ENCODE assay signal across 14 cellular contexts in genomic region chr5:111135946-111136345, GRCh38. TPM values are rescaled to one million over a fixed set of nuclear protein-coding genes. Genes with fewer than 3 reads are reported as not detected.
A peak's percentile ranks its signal among the peaks of the same experiment; 100 is the strongest.
DNase-seq lines count a peak whose midpoint lies in the region; FAIRE-seq and TF ChIP-seq lines count a peak whose summit lies in the region.
"Had no signal": no experiment of that assay in that cellular context is flagged by ENCODE, and none has a peak within 500 bp of the region (broad histone marks: within the 10 kb centered on the region; RNA-seq: fewer than 3 reads in every experiment).

No MANE protein-coding gene starts in this region.

- DNase-seq in HTR-8/SVneo (ENCODE audit: insufficient read length, low spot score), result no peak
- peak; percentile 35 for DNase-seq in astrocyte of the spinal cord (ENCODE audit: low read depth, low spot score)
- DNase-seq in kidney tubule cell (ENCODE audit: low spot score), result peak; percentile 56
- DNase-seq in NCI-H1436 treated with DMSO at 0.1 percent for 48 hours (lab: John Stamatoyannopoulos, UW), result no peak
- no peak for DNase-seq in medulla oblongata (ENCODE audit: extremely low spot score)
- DNase-seq in H9, result no peak
- DNase-seq in SIG-M5 (lab: John Stamatoyannopoulos, UW), result no peak
- DNase-seq: activated CD4-positive, alpha-beta T cell treated with anti-CD3 and anti-CD28 coated beads, Interleukin-2, amount 10 ng/mL, durations not matched to agents 7 days and 5 days; Kasumi-1; stimulated activated CD4-positive, alpha-beta T cell treated with anti-CD3 and anti-CD28 coated beads, Interleukin-15, amount 100 ng/mL, for 24 hours; T-cell had no signal

- no peak overlapping the region for H3K14ac ChIP-seq in H9 (ENCODE audit: insufficient read depth, low read length)

- H3K36me3 ChIP-seq in BLaER1 treated with 17β-estradiol and CSF1 and Interleukin-3, amounts not matched to agents 10 nM and 100 nM, result no peaks in the 10 kb centered on the region

- no peaks in the 10 kb centered on the region for H3K36me3 Mint-ChIP-seq in H9 (ENCODE audit: insufficient read depth in 1 of 3, low read depth in 3 of 3)
- H3K36me3 Mint-ChIP-seq: T-cell had no signal

- no peak overlapping the region for H4K91ac ChIP-seq in H9 (ENCODE audit: insufficient read length, low read depth, low read length)

- no peak overlapping the region for H3K23ac ChIP-seq in H9 (ENCODE audit: insufficient read length, low read depth, low read length)

- peak overlapping the region in 7 of 11 experiments; percentile 30 to 88 (median 56); a peak in 14 of 22 replicates for H3K4me2 ChIP-seq in BLaER1 treated with 17β-estradiol and CSF1 and Interleukin-3, amounts not matched to agents 10 nM and 100 nM
- H3K4me2 ChIP-seq in H9 (ENCODE audit: insufficient read depth, insufficient read length, low read length), result no peak overlapping the region

- H3K9ac ChIP-seq in BLaER1 treated with 17β-estradiol and CSF1 and Interleukin-3, amounts not matched to agents 10 nM and 100 nM, result no peak overlapping the region
- no peak overlapping the region for H3K9ac ChIP-seq in H9 (ENCODE audit: extremely low read depth, insufficient read length, low read length)

- no peak overlapping the region for H3K4ac ChIP-seq in H9 (ENCODE audit: low read depth, low read length)

- peaks cover 10 to 95% (median 70%) of the 10 kb centered on the region in 10 experiments; a peak in 19 of 20 replicates for H3K4me1 ChIP-seq in BLaER1 treated with 17β-estradiol and CSF1 and Interleukin-3, amounts not matched to agents 10 nM and 100 nM
- H3K4me1 ChIP-seq in H9 (ENCODE audit: insufficient read depth, low read length), result peaks cover 10% of the 10 kb centered on the region

- H4K8ac ChIP-seq in H9 (replicated peaks; ENCODE audit: insufficient read length, low read depth, low read length), result no peak overlapping the region

- H3K18ac ChIP-seq in H9 (ENCODE audit: insufficient read length, low read depth, low read length), result no peak overlapping the region

- no peaks in the 10 kb centered on the region for H3K79me1 ChIP-seq in H9 (ENCODE audit: insufficient read depth, low read depth, low read length, poor library complexity, severe bottlenecking)

- H2AK5ac ChIP-seq in H9 (ENCODE audit: insufficient read length, low read length), result no peak overlapping the region

- 0 out of 22 replicates have a peak overlapping the region, but pooled peaks of 2 of the 11 experiments have one; percentile 8 to 9 for H3K27ac ChIP-seq in BLaER1 treated with 17β-estradiol and CSF1 and Interleukin-3, amounts not matched to agents 10 nM and 100 nM
- no peak overlapping the region for H3K27ac ChIP-seq in H9 (ENCODE audit: insufficient read length, low read depth, low read length)

- WGBS in H9 (ENCODE audit: extremely low coverage, insufficient read length, low lambda C conversion rate), result no CpG with 5 or more reads among the region's 5 CpGs

- H3K23me2 ChIP-seq in H9 (ENCODE audit: insufficient read length, low read depth, low read length, poor library complexity, severe bottlenecking), result no peaks in the 10 kb centered on the region

- H3K4me1 Mint-ChIP-seq in H9, result peaks cover 26 to 39% of the 10 kb centered on the region in 2 experiments
- H3K4me1 Mint-ChIP-seq: activated CD4-positive, alpha-beta T cell treated with anti-CD3 and anti-CD28 coated beads, Interleukin-2, amount 10 ng/mL, durations not matched to agents 7 days and 5 days; activated T-helper 17 cell treated with anti-CD3 and anti-CD28 coated beads, Interleukin-2, amount 50 U/mL, for 72 hours had no signal

- peak overlapping the region in 1 of 3 experiments; percentile 14; a peak in 2 of 7 replicates for H3K27ac Mint-ChIP-seq in H9
- H3K27ac Mint-ChIP-seq: activated CD4-positive, alpha-beta T cell treated with anti-CD3 and anti-CD28 coated beads, Interleukin-2, amount 10 ng/mL, durations not matched to agents 7 days and 5 days; activated T-helper 17 cell treated with anti-CD3 and anti-CD28 coated beads, Interleukin-2, amount 50 U/mL, for 72 hours; T-cell had no signal

- H4K20me1 ChIP-seq in BLaER1 treated with 17β-estradiol and CSF1 and Interleukin-3, amounts not matched to agents 10 nM and 100 nM, result no peaks in the 10 kb centered on the region
- H4K20me1 ChIP-seq in H9 (ENCODE audit: control insufficient read depth, insufficient read depth, insufficient read length), result no peaks in the 10 kb centered on the region

- no peaks in the 10 kb centered on the region for H3K9me3 ChIP-seq in BLaER1 treated with 17β-estradiol and CSF1 and Interleukin-3, amounts not matched to agents 10 nM and 100 nM (replicated peaks in 1 of 11)
- no peaks in the 10 kb centered on the region for H3K9me3 ChIP-seq in H9 (ENCODE audit: control insufficient read depth, low read depth, low read length)

- no peak overlapping the region for H2BK15ac ChIP-seq in H9 (ENCODE audit: low read depth, low read length)

- no peak overlapping the region for H2BK20ac ChIP-seq in H9 (ENCODE audit: low read depth, low read length, poor library complexity, severe bottlenecking)

- H3K56ac ChIP-seq in H9 (ENCODE audit: insufficient read length, low read depth, low read length), result no peak overlapping the region

- H3T11ph ChIP-seq in H9 (ENCODE audit: low read length), result no peak overlapping the region

- FAIRE-seq in HTR-8/SVneo (lab: Jason Lieb, UNC), result peak; percentile 66

- no peaks in the 10 kb centered on the region for H3K27me3 Mint-ChIP-seq in H9 (ENCODE audit: low read depth)
- H3K27me3 Mint-ChIP-seq: activated CD4-positive, alpha-beta T cell treated with anti-CD3 and anti-CD28 coated beads, Interleukin-2, amount 10 ng/mL, durations not matched to agents 7 days and 5 days; activated T-helper 17 cell treated with anti-CD3 and anti-CD28 coated beads, Interleukin-2, amount 50 U/mL, for 72 hours had no signal

- H3K4me3 Mint-ChIP-seq in H9, result no peak overlapping the region
- H3K4me3 Mint-ChIP-seq: activated CD4-positive, alpha-beta T cell treated with anti-CD3 and anti-CD28 coated beads, Interleukin-2, amount 10 ng/mL, durations not matched to agents 7 days and 5 days; activated T-helper 17 cell treated with anti-CD3 and anti-CD28 coated beads, Interleukin-2, amount 50 U/mL, for 72 hours; T-cell had no signal

- in situ Hi-C loops in astrocyte of the spinal cord (cut with HindIII; ENCODE audit: low sequenced_read_pairs), result no loop called here

- no peak overlapping the region for H4K5ac ChIP-seq in H9 (ENCODE audit: insufficient read length, low read depth, low read length)

- no peaks in the 10 kb centered on the region for H3K27me3 ChIP-seq in BLaER1 treated with 17β-estradiol and CSF1 and Interleukin-3, amounts not matched to agents 10 nM and 100 nM
- H3K27me3 ChIP-seq in H9 (ENCODE audit: insufficient read depth, low read length), result no peaks in the 10 kb centered on the region

- TF ChIP-seq CTCF in astrocyte of the spinal cord (IDR thresholded peaks at IDR 0.05; ENCODE audit: low read depth, low read length) (no peak), H9 (conservative IDR thresholded peaks at IDR 0.05) (no peak)

- no peak overlapping the region for H2BK12ac ChIP-seq in H9 (ENCODE audit: insufficient read length, low read depth, low read length)

- no peaks in the 10 kb centered on the region for H3K79me2 ChIP-seq in H9 (ENCODE audit: insufficient read depth, low read length)

- H2BK120ac ChIP-seq in H9 (ENCODE audit: low read depth, low read length, poor library complexity, severe bottlenecking), result no peak overlapping the region

- no peak overlapping the region for H2BK5ac ChIP-seq in H9 (ENCODE audit: insufficient read length, low read length)

- no peak overlapping the region for H2AFZ ChIP-seq in H9 (ENCODE audit: low read length)

- H3K9me3 Mint-ChIP-seq in H9, result no peaks in the 10 kb centered on the region; a peak in 1 of 5 replicates
- H3K9me3 Mint-ChIP-seq: activated CD4-positive, alpha-beta T cell treated with anti-CD3 and anti-CD28 coated beads, Interleukin-2, amount 10 ng/mL, durations not matched to agents 7 days and 5 days; activated T-helper 17 cell treated with anti-CD3 and anti-CD28 coated beads, Interleukin-2, amount 50 U/mL, for 72 hours; T-cell had no signal

- H3K4me3 ChIP-seq in BLaER1 treated with 17β-estradiol and CSF1 and Interleukin-3, amounts not matched to agents 10 nM and 100 nM, result no peak overlapping the region
- no peak overlapping the region for H3K4me3 ChIP-seq in astrocyte of the spinal cord (ENCODE audit: low read depth, low read length)
- H3K4me3 ChIP-seq: lung had no signal

RNA-seq across cellular contexts. Expression of gene WDR36, which starts 43.8 kb away (rescaled TPM):
- 41.3 and 42.0 TPM in 2 replicates for total RNA-seq in H9 (2021)

Comparison
In these comparisons a context has a peak if more than half of its experiments do, and no peak if none do; other contexts are left out.
1. DNase-seq: peak in astrocyte of the spinal cord (single experiment) and kidney tubule cell (single experiment); none in HTR-8/SVneo (single experiment), NCI-H1436 treated with DMSO at 0.1 percent for 48 hours (single experiment), medulla oblongata (single experiment), H9 (single experiment) and SIG-M5 (single experiment).